8 cellular contexts compared by ENCODE assay signal in the genomic region with DNA sequence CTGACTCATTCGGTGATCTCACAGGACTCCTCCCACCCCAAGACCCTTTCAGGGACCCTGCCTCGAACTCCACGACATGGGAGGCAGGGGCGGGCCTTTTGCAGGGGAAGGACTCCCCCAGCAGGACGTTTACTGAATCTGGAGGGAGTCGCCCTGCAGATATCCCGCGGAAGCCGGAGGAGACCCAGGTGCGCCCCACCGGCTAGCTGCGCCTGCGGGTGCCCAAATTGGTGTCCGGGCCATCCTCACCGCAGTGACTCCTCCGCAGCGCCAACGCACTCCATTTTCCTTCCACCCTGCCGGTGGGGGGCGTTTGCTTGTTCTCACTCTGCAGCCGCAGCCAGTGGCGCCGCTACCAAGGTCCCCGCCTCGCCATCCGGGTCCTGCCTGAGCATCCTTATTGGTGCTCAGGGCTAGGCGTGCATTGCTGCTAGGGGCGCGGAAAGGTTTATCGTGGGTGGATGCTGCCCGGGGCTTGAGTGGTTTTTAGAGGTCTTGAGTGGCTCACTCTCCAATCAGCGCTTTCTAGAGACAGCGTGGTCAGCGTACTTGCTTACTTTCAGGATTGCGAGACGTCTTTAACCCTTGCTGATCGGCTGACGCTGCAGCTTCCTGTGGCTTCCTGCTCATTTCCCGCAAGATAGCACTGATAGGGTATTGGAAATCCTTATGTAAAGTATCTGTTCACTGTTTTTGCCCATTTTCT.
A peak's percentile ranks its signal among the peaks of the same experiment; 100 is the strongest.
DNase-seq lines count a peak whose midpoint lies in the region; ATAC-seq, FAIRE-seq and TF ChIP-seq lines count a peak whose summit lies in the region.

No MANE protein-coding gene starts in this region.

- H3K4me2 ChIP-seq in Karpas-422 (ENCODE audit: low read depth, low read length, poor library complexity, severe bottlenecking): no peak overlapping the region

- H3K79me2 ChIP-seq in Karpas-422 (ENCODE audit: low read length): no peaks in the 10 kb centered on the region

- no peaks in the 10 kb centered on the region for H3K9me2 ChIP-seq in Karpas-422 (replicated peaks; ENCODE audit: insufficient read depth, low read length)

- ATAC-seq in HG02588 (IDR thresholded peaks at IDR 0.05; ENCODE audit: unreplicated experiment): peak; percentile 94
- ATAC-seq in activated CD4-positive, CD25-positive, alpha-beta regulatory T cell treated with anti-CD3 and anti-CD28 coated beads, Interleukin-2, amount 50 U/mL, for 24 hours: peak; percentile 90 to 92

- H3K4me1 ChIP-seq in kidney (ENCODE audit: control insufficient read depth in 1 of 2, insufficient read depth in 1 of 2, low read depth in 1 of 2, low read length in 2 of 2): peaks cover 0 to 11% of the 10 kb centered on the region in 2 donors
- H3K4me1 ChIP-seq in Karpas-422 (ENCODE audit: low read length): no peaks in the 10 kb centered on the region

- no peaks in the 10 kb centered on the region for H3K27me3 ChIP-seq in Karpas-422 (ENCODE audit: low read length)

- no peaks in the 10 kb centered on the region for H4K20me1 ChIP-seq in Karpas-422 (ENCODE audit: insufficient read depth, low read depth, low read length)

- no peak overlapping the region for H3K9ac ChIP-seq in kidney (ENCODE audit: low read length in 2 of 2)
- no peak overlapping the region for H3K9ac ChIP-seq in Karpas-422 (ENCODE audit: low read length)

- FAIRE-seq in kidney (lab: Jason Lieb, UNC): no peak

- peak; percentile 35 for TF ChIP-seq CTCF in GM12873 (IDR thresholded peaks at IDR 0.05; ENCODE audit: insufficient read depth, low read depth, low read length, missing control alignments)
- no peak for TF ChIP-seq CTCF in kidney (IDR thresholded peaks at IDR 0.05; ENCODE audit: borderline replicate concordance, extremely low read depth, insufficient read depth)

- no peak overlapping the region for H2AFZ ChIP-seq in Karpas-422 (ENCODE audit: low read length)

- intact Hi-C loops in kidney (cut with DNase I): no loop called here

- peak overlapping the region; percentile 57 to 71 for H3K4me3 ChIP-seq in kidney (ENCODE audit: low read length in 2 of 2)
- no peak overlapping the region for H3K4me3 ChIP-seq in Karpas-422 (ENCODE audit: low read length)

- no peaks in the 10 kb centered on the region for H3K9me3 ChIP-seq in kidney (ENCODE audit: control insufficient read depth in 1 of 2, low read length in 2 of 2)
- H3K9me3 ChIP-seq in Karpas-422 (ENCODE audit: low read length): no peaks in the 10 kb centered on the region

- H3K27ac ChIP-seq in kidney (ENCODE audit: low read depth in 2 of 2, low read length in 2 of 2) (no peak overlapping the region), Karpas-422 (ENCODE audit: low read length) (no peak overlapping the region)

- DNase-seq in NCI-H1930 (lab: John Stamatoyannopoulos, UW) (peak; percentile 84 to 85), kidney (peak; percentile 88), Karpas-422 (no peak)
- peak; percentile 73 for DNase-seq in central memory CD4-positive, alpha-beta T cell
- peak; percentile 83 for DNase-seq in stimulated activated CD4-positive, alpha-beta T cell treated with anti-CD3 and anti-CD28 coated beads, Interleukin-15, amount 100 ng/mL, for 24 hours

- H3K36me3 ChIP-seq in kidney (ENCODE audit: control insufficient read depth in 1 of 2, insufficient read depth in 2 of 2, low read length in 2 of 2): no peaks in the 10 kb centered on the region
- H3K36me3 ChIP-seq in Karpas-422 (ENCODE audit: insufficient read depth, low read length): no peaks in the 10 kb centered on the region
